8 cellular contexts compared by ENCODE assay signal in the genomic region with DNA sequence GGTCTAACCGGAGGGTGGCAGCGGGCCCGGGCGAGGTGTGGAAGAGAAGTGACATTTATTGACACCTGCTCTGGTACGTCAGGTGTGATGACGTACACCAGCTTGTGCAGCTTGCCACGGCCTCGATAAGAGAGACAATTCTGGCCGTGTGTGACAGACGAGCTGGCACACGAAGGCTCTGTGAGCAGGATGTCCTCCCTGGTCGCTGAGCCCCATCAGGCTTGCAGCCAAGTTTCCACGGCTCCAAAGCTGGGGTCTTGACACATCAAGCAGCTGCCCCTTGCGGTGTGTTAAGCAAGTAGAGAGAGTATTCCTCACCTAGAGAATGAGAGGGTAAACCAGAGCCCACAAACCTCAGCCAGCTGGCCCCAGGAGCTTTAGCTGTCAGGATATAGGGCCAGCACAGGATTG. TPM values are rescaled to one million over a fixed set of nuclear protein-coding genes. Genes with fewer than 3 reads are reported as not detected.
DNase-seq lines count a peak whose midpoint lies in the region; ATAC-seq and TF ChIP-seq lines count a peak whose summit lies in the region.

No MANE protein-coding gene starts in this region.

- peak; percentile 74 for DNase-seq in T-helper 22 cell (ENCODE audit: low read depth)
- DNase-seq in astrocyte of the hippocampus (ENCODE audit: low read depth, low spot score): peak; percentile 49
- peak; percentile 79 for DNase-seq in natural killer cell treated with Interleukin-12 subunit alpha and Interleukin-12 subunit beta and Interleukin-15 and Interleukin-18, amount 100 ng/mL, for 72 hours (ENCODE audit: low spot score)
- peak; percentile 83 for DNase-seq in upper lobe of right lung

- H3K27ac Mint-ChIP-seq in natural killer cell treated with Interleukin-12 subunit alpha and Interleukin-12 subunit beta and Interleukin-15 and Interleukin-18, amount 100 ng/mL, for 72 hours: peak overlapping the region; percentile 93 to 95

- H3K27me3 Mint-ChIP-seq in natural killer cell treated with Interleukin-12 subunit alpha and Interleukin-12 subunit beta and Interleukin-15 and Interleukin-18, amount 100 ng/mL, for 72 hours: no peaks in the 10 kb centered on the region

- peaks cover 73 to 74% of the 10 kb centered on the region in 2 donors for H3K4me1 Mint-ChIP-seq in natural killer cell treated with Interleukin-12 subunit alpha and Interleukin-12 subunit beta and Interleukin-15 and Interleukin-18, amount 100 ng/mL, for 72 hours (ENCODE audit: low read depth in 2 of 2)

- H3K27ac ChIP-seq in upper lobe of right lung: peak overlapping the region; percentile 67

- ATAC-seq in GM18907 (IDR thresholded peaks at IDR 0.05; ENCODE audit: unreplicated experiment) (peak; percentile 18), upper lobe of right lung (peak; percentile 58), HG03460 (IDR thresholded peaks at IDR 0.05; ENCODE audit: unreplicated experiment) (no peak), HG02840 (IDR thresholded peaks at IDR 0.05; ENCODE audit: low FRiP score, unreplicated experiment) (no peak), GM18520 (IDR thresholded peaks at IDR 0.05; ENCODE audit: unreplicated experiment) (no peak)
- peak; percentile 50 to 65 for ATAC-seq in natural killer cell treated with Interleukin-12 subunit alpha and Interleukin-12 subunit beta and Interleukin-15 and Interleukin-18, amount 100 ng/mL, for 72 hours

- H3K4me3 Mint-ChIP-seq in natural killer cell treated with Interleukin-12 subunit alpha and Interleukin-12 subunit beta and Interleukin-15 and Interleukin-18, amount 100 ng/mL, for 72 hours: peak overlapping the region; percentile 92

- peaks cover 30% of the 10 kb centered on the region for H3K4me1 ChIP-seq in upper lobe of right lung

- H3K4me3 ChIP-seq in upper lobe of right lung: no peak overlapping the region

- no peaks in the 10 kb centered on the region for H3K9me3 Mint-ChIP-seq in natural killer cell treated with Interleukin-12 subunit alpha and Interleukin-12 subunit beta and Interleukin-15 and Interleukin-18, amount 100 ng/mL, for 72 hours

- H3K9me3 ChIP-seq in upper lobe of right lung: no peaks in the 10 kb centered on the region

- intact Hi-C loops in upper lobe of right lung (cut with DNase I): no loop called here

- H3K27me3 ChIP-seq in upper lobe of right lung: no peaks in the 10 kb centered on the region

- no peaks in the 10 kb centered on the region for H3K36me3 Mint-ChIP-seq in natural killer cell treated with Interleukin-12 subunit alpha and Interleukin-12 subunit beta and Interleukin-15 and Interleukin-18, amount 100 ng/mL, for 72 hours

- TF ChIP-seq CTCF in upper lobe of right lung (IDR thresholded peaks at IDR 0.05): no peak

- H3K36me3 ChIP-seq in upper lobe of right lung: no peaks in the 10 kb centered on the region

RNA-seq across cellular contexts. Expression of a gene that starts 30.6 kb away (rescaled TPM):
- total RNA-seq in natural killer cell treated with Interleukin-12 subunit alpha and Interleukin-12 subunit beta and Interleukin-15 and Interleukin-18, amount 100 ng/mL, for 72 hours: 1 to 10 TPM; 6.8 to 7.7 TPM
- total RNA-seq in upper lobe of right lung: 0.72 TPM

Comparison
In these comparisons a context has a peak if more than half of its experiments do, and no peak if none do; other contexts are left out.
1. ATAC-seq: peak in GM18907 (single experiment), natural killer cell treated with Interleukin-12 subunit alpha and Interleukin-12 subunit beta and Interleukin-15 and Interleukin-18, amount 100 ng/mL, for 72 hours (2 of 2) and upper lobe of right lung (single experiment); none in HG03460 (single experiment), HG02840 (single experiment) and GM18520 (single experiment).
2. Peak in every context shown above with its lines, with median percentiles within 50 percentile points of each other: DNase-seq.